In genomic region chr5:38433160-38433861, GRCh38 we compare ENCODE assay signal across 11 cellular contexts.
DNase-seq lines count a peak whose midpoint lies in the region; FAIRE-seq and TF ChIP-seq lines count a peak whose summit lies in the region.
"Had no signal": no experiment of that assay in that cellular context is flagged by ENCODE, and none has a peak within 500 bp of the region (broad histone marks: within the 10 kb centered on the region; RNA-seq: fewer than 3 reads in every experiment).

No MANE protein-coding gene starts in this region.

- H4K20me1 ChIP-seq in osteoblast (ENCODE audit: insufficient read depth, low read length): no peaks in the 10 kb centered on the region

- CTCF ChIA-PET in activated CD4-positive, alpha-beta memory T cell treated with anti-CD3 and anti-CD28 coated beads for 36 hours (lab: Charles Lee): interaction anchor here (1.7 kb wide), 1 partner anchor 8 kb away, joined by 13 read pairs; no protein-coding TSS in a partner anchor

- H3K36me3 Mint-ChIP-seq in activated CD4-positive, alpha-beta memory T cell treated with anti-CD3 and anti-CD28 coated beads for 36 hours: no peaks in the 10 kb centered on the region
- H3K36me3 Mint-ChIP-seq: CD8-positive, alpha-beta T cell had no signal

- H3K9me3 ChIP-seq in Peyer's patch: no peaks in the 10 kb centered on the region
- no peaks in the 10 kb centered on the region for H3K9me3 ChIP-seq in osteoblast (ENCODE audit: low read depth, low read length)

- TF ChIP-seq POLR2A in Peyer's patch (IDR thresholded peaks at IDR 0.05) (no peak), GM12891 (IDR thresholded peaks at IDR 0.05; ENCODE audit: low read depth, low read length) (no peak)

- H3K79me2 ChIP-seq in osteoblast (ENCODE audit: insufficient read depth, low read length): no peaks in the 10 kb centered on the region

- no peak overlapping the region for H3K4me3 Mint-ChIP-seq in activated CD4-positive, alpha-beta memory T cell treated with anti-CD3 and anti-CD28 coated beads for 36 hours
- H3K4me3 Mint-ChIP-seq: CD8-positive, alpha-beta T cell had no signal

- peaks cover 15% of the 10 kb centered on the region for H3K27me3 Mint-ChIP-seq in activated CD4-positive, alpha-beta memory T cell treated with anti-CD3 and anti-CD28 coated beads for 36 hours

- H3K9me3 Mint-ChIP-seq in activated CD4-positive, alpha-beta memory T cell treated with anti-CD3 and anti-CD28 coated beads for 36 hours: no peaks in the 10 kb centered on the region
- H3K9me3 Mint-ChIP-seq: CD8-positive, alpha-beta T cell had no signal

- intact Hi-C loops in activated CD4-positive, alpha-beta memory T cell treated with anti-CD3 and anti-CD28 coated beads for 36 hours (cut with micrococcal nuclease): no loop called here

- peak overlapping the region; percentile 10 for H3K4me2 ChIP-seq in osteoblast (ENCODE audit: insufficient read depth, low read length)

- H3K36me3 ChIP-seq in Peyer's patch: no peaks in the 10 kb centered on the region
- H3K36me3 ChIP-seq in osteoblast (ENCODE audit: insufficient read depth, low read length): no peaks in the 10 kb centered on the region

- POLR2A ChIA-PET in activated CD4-positive, alpha-beta memory T cell treated with anti-CD3 and anti-CD28 coated beads for 36 hours (lab: Charles Lee): no interaction called here

- H3K4me1 Mint-ChIP-seq in activated CD4-positive, alpha-beta memory T cell treated with anti-CD3 and anti-CD28 coated beads for 36 hours (ENCODE audit: low read depth): no peaks in the 10 kb centered on the region

- DNase-seq in AG10803 (ENCODE audit: low read depth): peak; percentile 94
- DNase-seq in Peyer's patch: no peak
- peak; percentile 80 for DNase-seq in fibroblast of the aortic adventitia (ENCODE audit: low read depth)
- DNase-seq in osteoblast (ENCODE audit: insufficient read length, low spot score, missing footprints): peak; percentile 65
- DNase-seq in stimulated activated CD4-positive, alpha-beta T cell treated with anti-CD3 and anti-CD28 coated beads, Interleukin-1b, Interleukin-23, amount 100 ng/mL, for 48 hours: no peak
- DNase-seq in NK-92 (lab: John Stamatoyannopoulos, UW; ENCODE audit: unreplicated experiment): no peak
- no peak for DNase-seq in activated CD4-positive, alpha-beta memory T cell treated with anti-CD3 and anti-CD28 coated beads for 36 hours
- no peak for DNase-seq in GM12891 (ENCODE audit: insufficient read length, low spot score)
- DNase-seq: activated CD8-positive, alpha-beta memory T cell treated with anti-CD3 and anti-CD28 coated beads for 24 hours; CD8-positive, alpha-beta T cell; PC-3 had no signal

- H3K4me3 ChIP-seq in AG10803 (ENCODE audit: low read length) (no peak overlapping the region), Peyer's patch (no peak overlapping the region), fibroblast of the aortic adventitia (ENCODE audit: low read depth, low read length) (no peak overlapping the region), osteoblast (ENCODE audit: insufficient read depth, low read length) (no peak overlapping the region)

- TF ChIP-seq CTCF in AG10803 (conservative IDR thresholded peaks at IDR 0.05; ENCODE audit: low read length): peak; percentile 21; the same call in 1 of the 2 replicates
- no peak for TF ChIP-seq CTCF in Peyer's patch (IDR thresholded peaks at IDR 0.05)
- peak; percentile 42 for TF ChIP-seq CTCF in fibroblast of the aortic adventitia (IDR thresholded peaks at IDR 0.05; ENCODE audit: insufficient read depth, low read length)
- no peak for TF ChIP-seq CTCF in osteoblast (IDR thresholded peaks at IDR 0.05; ENCODE audit: extremely low read depth, low read depth, low read length)

- H3K27me3 ChIP-seq in Peyer's patch: no peaks in the 10 kb centered on the region
- H3K27me3 ChIP-seq in osteoblast (ENCODE audit: insufficient read depth, low read length): no peaks in the 10 kb centered on the region

- H2AFZ ChIP-seq in osteoblast (ENCODE audit: low read length): peak overlapping the region; percentile 66

- no peak overlapping the region for H3K27ac Mint-ChIP-seq in activated CD4-positive, alpha-beta memory T cell treated with anti-CD3 and anti-CD28 coated beads for 36 hours
- H3K27ac Mint-ChIP-seq: CD8-positive, alpha-beta T cell had no signal

- H3K4me1 ChIP-seq in Peyer's patch (no peaks in the 10 kb centered on the region), osteoblast (ENCODE audit: insufficient read depth, low read length) (peaks cover 35% of the 10 kb centered on the region)

- no peak for FAIRE-seq in GM12891 (lab: Jason Lieb, UNC)

- H3K27ac ChIP-seq in Peyer's patch (peak overlapping the region in 3 of 4 donors; percentile 5 to 34 (median 28)), osteoblast (ENCODE audit: low read depth, low read length) (peak overlapping the region; percentile 48)

TF ChIP-seq in GM12891, 5 proteins besides CTCF, POLR2A, EP300 and RAD21:
- TF ChIP-seq SPI1 (IDR thresholded peaks at IDR 0.05; ENCODE audit: low read depth, low read length) (no peak), POLR2AphosphoS5 (IDR thresholded peaks at IDR 0.05; ENCODE audit: low read depth, low read length) (no peak), PAX5 (IDR thresholded peaks at IDR 0.05; ENCODE audit: insufficient read depth, low read length, severe bottlenecking) (no peak), POU2F2 (IDR thresholded peaks at IDR 0.05; ENCODE audit: low read depth, low read length) (no peak), TAF1 (IDR thresholded peaks at IDR 0.05; ENCODE audit: low read depth, low read length) (no peak)

Comparison
In these comparisons a context has a peak if more than half of its experiments do, and no peak if none do; other contexts are left out.
1. DNase-seq: peak in AG10803 (single experiment), fibroblast of the aortic adventitia (single experiment) and osteoblast (single experiment); none in Peyer's patch (0 of 3), stimulated activated CD4-positive, alpha-beta T cell treated with anti-CD3 and anti-CD28 coated beads, Interleukin-1b, Interleukin-23, amount 100 ng/mL, for 48 hours (single experiment), NK-92 (single experiment), activated CD4-positive, alpha-beta memory T cell treated with anti-CD3 and anti-CD28 coated beads for 36 hours (single experiment) and GM12891 (single experiment).
2. CTCF ChIP-seq: peak in AG10803 (single experiment) and fibroblast of the aortic adventitia (single experiment); none in Peyer's patch (0 of 6) and osteoblast (single experiment).